Comparison of ENCODE assay signal across 9 cellular contexts in the genomic region with DNA sequence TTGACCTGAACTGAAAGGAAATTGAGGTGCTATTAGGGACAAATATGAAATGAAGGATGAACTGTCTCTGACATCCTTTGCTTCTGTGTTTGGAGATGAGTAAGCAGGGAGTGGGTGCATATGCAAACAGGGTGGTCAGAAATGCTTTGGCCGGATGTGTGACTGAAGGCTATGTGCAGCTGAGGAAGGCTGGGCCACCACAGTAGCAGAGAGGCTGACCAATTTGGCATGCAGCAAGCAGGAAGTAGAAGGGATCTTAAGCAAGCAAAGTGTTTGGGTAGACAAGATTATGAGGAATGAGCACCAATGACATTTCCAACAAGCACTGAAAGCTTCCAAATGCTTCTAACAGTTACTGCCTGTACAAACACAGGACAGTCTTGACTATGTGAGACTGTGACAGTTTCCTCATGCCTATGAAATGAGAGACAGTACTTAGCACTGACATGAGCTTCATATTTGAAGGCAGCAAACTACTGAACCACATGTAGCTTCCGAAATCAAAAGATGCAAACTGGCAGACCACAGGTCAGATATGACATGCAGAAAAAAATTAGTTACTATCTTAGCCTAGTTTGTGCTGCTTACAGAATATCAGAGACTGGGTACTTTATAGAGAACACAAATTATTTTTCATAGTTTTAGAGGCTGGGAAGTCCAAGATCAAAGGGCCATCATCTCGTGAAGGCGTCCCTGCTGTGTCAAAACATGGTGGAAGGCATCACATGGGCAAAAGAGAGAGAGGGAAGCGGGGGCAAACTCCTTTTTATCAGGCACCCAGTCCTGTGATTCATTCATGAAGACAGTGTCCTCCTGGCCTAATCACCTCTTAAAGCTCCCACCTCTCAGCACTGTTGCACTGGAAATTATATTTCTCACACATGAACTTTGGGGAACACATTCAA. TPM values are rescaled to one million over a fixed set of nuclear protein-coding genes. Genes with fewer than 3 reads are reported as not detected.
A peak's percentile ranks its signal among the peaks of the same experiment; 100 is the strongest.
DNase-seq lines count a peak whose midpoint lies in the region; ATAC-seq and TF ChIP-seq lines count a peak whose summit lies in the region.
"Had no signal": no experiment of that assay in that cellular context is flagged by ENCODE, and none has a peak within 500 bp of the region (broad histone marks: within the 10 kb centered on the region; RNA-seq: fewer than 3 reads in every experiment).

No MANE protein-coding gene starts in this region.

- DNase-seq in DMS53 (lab: John Stamatoyannopoulos, UW) (peak; percentile 28), DMS53 treated with DMSO at 0.1 percent for 48 hours (lab: John Stamatoyannopoulos, UW; ENCODE audit: unreplicated experiment) (no peak), Kasumi-1 (lab: John Stamatoyannopoulos, UW) (peak; percentile 88 to 89), left kidney (ENCODE audit: low read depth, low spot score) (peak; percentile 37), testis (peak; percentile 22), NCI-H69 (lab: John Stamatoyannopoulos, UW) (no peak)
- DNase-seq in activated T-cell treated with anti-CD3 and anti-CD28 coated beads, Interleukin-2, amount 50 U/mL, for 72 hours = peak; percentile 71 to 72

- H3K4me1 Mint-ChIP-seq in activated T-cell treated with anti-CD3 and anti-CD28 coated beads, Interleukin-2, amount 50 U/mL, for 72 hours (ENCODE audit: low read depth) = peaks cover 55% of the 10 kb centered on the region

- H3K36me3 Mint-ChIP-seq in activated T-cell treated with anti-CD3 and anti-CD28 coated beads, Interleukin-2, amount 50 U/mL, for 72 hours (ENCODE audit: insufficient read depth in 2 of 2) = peaks cover 17 to 27% of the 10 kb centered on the region in 2 donors

- H3K27ac ChIP-seq in testis = no peak overlapping the region
- H3K27ac ChIP-seq: 22Rv1 had no signal

- H3K4me3 Mint-ChIP-seq in activated T-cell treated with anti-CD3 and anti-CD28 coated beads, Interleukin-2, amount 50 U/mL, for 72 hours = peak overlapping the region; percentile 85 to 99

- no peaks in the 10 kb centered on the region for H3K27me3 Mint-ChIP-seq in activated T-cell treated with anti-CD3 and anti-CD28 coated beads, Interleukin-2, amount 50 U/mL, for 72 hours (ENCODE audit: low read depth)

- WGBS in testis, 2 donors = 75 to 80% methylated on average over 5 of the region's 5 CpGs

- no peak for TF ChIP-seq CTCF in testis (IDR thresholded peaks at IDR 0.05)

- peak overlapping the region; percentile 100 for H3K27ac Mint-ChIP-seq in activated T-cell treated with anti-CD3 and anti-CD28 coated beads, Interleukin-2, amount 50 U/mL, for 72 hours

- no peak for TF ChIP-seq POLR2A in testis (IDR thresholded peaks at IDR 0.05)

- H3K27me3 ChIP-seq in testis = no peaks in the 10 kb centered on the region

- H3K36me3 ChIP-seq in testis (ENCODE audit: low read depth, missing control alignments) = no peaks in the 10 kb centered on the region

- peak; percentile 65 for ATAC-seq in GM21786 (IDR thresholded peaks at IDR 0.05; ENCODE audit: unreplicated experiment)
- ATAC-seq in activated T-cell treated with anti-CD3 and anti-CD28 coated beads, Interleukin-2, amount 50 U/mL, for 72 hours (replicated peaks in 1 of 2) = peak; percentile 26 to 50

- intact Hi-C loops in testis (cut with DNase I; ENCODE audit: low total_unique reads) = no loop called here

- H3K9me3 ChIP-seq in testis = no peaks in the 10 kb centered on the region

- H3K9me3 Mint-ChIP-seq in activated T-cell treated with anti-CD3 and anti-CD28 coated beads, Interleukin-2, amount 50 U/mL, for 72 hours = no peaks in the 10 kb centered on the region

- no peak overlapping the region for H3K4me3 ChIP-seq in testis

- H3K4me1 ChIP-seq in testis = peaks cover 15% of the 10 kb centered on the region

RNA-seq across cellular contexts. Expression of gene ACTR3, which starts 3.2 kb away (rescaled TPM):
- total RNA-seq in activated T-cell treated with anti-CD3 and anti-CD28 coated beads, Interleukin-2, amount 50 U/mL, for 72 hours = 100 to 1,000 TPM; 490 to 497 TPM
- 100 to 1,000 TPM; 106 to 114 TPM for total RNA-seq in testis
- 180 TPM for polyA plus RNA-seq in testis (ENCODE audit: insufficient read depth, low read depth, low replicate concordance)

Comparison
In these comparisons a context has a peak if more than half of its experiments do, and no peak if none do; other contexts are left out.
1. DNase-seq: peak in DMS53 (single experiment), Kasumi-1 (2 of 2), activated T-cell treated with anti-CD3 and anti-CD28 coated beads, Interleukin-2, amount 50 U/mL, for 72 hours (2 of 2), left kidney (single experiment) and testis (single experiment); none in DMS53 treated with DMSO at 0.1 percent for 48 hours (single experiment) and NCI-H69 (single experiment).
2. RNA of gene ACTR3, which starts 3.2 kb away (total RNA-seq): 490 to 497 TPM in activated T-cell treated with anti-CD3 and anti-CD28 coated beads, Interleukin-2, amount 50 U/mL, for 72 hours; 106 to 114 TPM in testis; every median in the first group is over 4 times any median in the second.